In the genomic region with DNA sequence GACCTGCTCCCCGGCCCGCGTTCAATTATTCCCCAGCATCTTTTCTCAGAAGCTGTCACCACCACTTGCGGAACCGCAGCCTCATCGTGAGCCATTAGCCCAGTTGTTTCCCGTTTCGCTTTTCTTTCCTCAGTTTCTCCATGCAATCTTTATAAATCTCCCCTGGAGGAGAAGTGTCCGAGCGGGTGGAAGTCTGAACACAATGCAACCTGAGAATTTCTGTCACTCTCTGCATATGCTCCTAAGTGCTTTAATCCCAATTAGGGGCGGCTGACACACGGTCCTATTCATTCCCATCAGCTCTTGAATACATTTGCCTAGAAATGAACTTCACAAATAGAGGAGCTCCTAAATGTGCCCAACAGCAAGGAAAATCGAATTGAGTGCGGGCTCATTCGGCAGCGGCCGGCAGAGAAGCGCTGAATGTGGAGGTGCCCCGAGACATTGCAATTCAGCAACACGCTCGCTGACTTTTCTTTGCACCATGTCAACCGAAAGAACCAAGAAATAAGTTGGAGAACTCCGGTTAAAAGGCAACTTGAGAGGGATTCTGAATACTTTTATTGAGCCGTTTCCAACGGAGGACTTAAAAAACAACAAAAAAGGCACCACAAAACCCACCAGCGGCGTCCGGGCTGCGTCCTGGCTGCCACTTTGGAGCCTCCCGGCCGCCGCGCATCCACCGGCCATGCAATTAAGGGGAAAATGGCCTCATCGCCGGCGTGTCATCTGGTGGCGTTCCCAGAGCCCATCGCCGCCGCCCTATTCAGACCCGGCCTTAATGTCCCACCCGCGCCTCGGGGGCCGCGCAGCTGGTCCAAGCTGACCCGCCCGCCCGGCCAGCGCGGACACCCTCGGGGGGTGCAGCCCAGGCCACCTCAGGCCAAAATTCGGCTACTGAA, we compare ENCODE assay signal across 2 cellular contexts.
A peak's percentile ranks its signal among the peaks of the same experiment; 100 is the strongest.
TF ChIP-seq lines count a peak whose summit lies in the region.

No MANE protein-coding gene starts in this region.

TF ChIP-seq in GM23338, 12 proteins besides CTCF, POLR2A, EP300 and RAD21:
- TF ChIP-seq EZH2phosphoT487 (IDR thresholded peaks at IDR 0.05; ENCODE audit: unreplicated experiment), result peak; percentile 89
- no peak for TF ChIP-seq NANOG (IDR thresholded peaks at IDR 0.05; ENCODE audit: borderline replicate concordance)
- no peak for TF ChIP-seq JUNB (IDR thresholded peaks at IDR 0.05; ENCODE audit: unreplicated experiment)
- TF ChIP-seq EZH2 (IDR thresholded peaks at IDR 0.05; ENCODE audit: low read depth, unreplicated experiment), result peak; percentile 100
TF ChIP-seq in GM23338: peak in this region for 2.

TF ChIP-seq in GM12878, 131 proteins besides CTCF, POLR2A, EP300 and RAD21:
- TF ChIP-seq SRF (IDR thresholded peaks at IDR 0.05; ENCODE audit: low read depth in 2 of 2, low read length in 2 of 2), result no peak
- TF ChIP-seq EZH2 (IDR thresholded peaks at IDR 0.05; ENCODE audit: borderline replicate concordance, control insufficient read depth, low read depth, low read length), result peak; percentile 76; the same call in 1 of the 2 replicates
- TF ChIP-seq MEF2B (IDR thresholded peaks at IDR 0.05; ENCODE audit: partially characterized antibody, poor library complexity, severe bottlenecking), result no peak
